In the genomic region with DNA sequence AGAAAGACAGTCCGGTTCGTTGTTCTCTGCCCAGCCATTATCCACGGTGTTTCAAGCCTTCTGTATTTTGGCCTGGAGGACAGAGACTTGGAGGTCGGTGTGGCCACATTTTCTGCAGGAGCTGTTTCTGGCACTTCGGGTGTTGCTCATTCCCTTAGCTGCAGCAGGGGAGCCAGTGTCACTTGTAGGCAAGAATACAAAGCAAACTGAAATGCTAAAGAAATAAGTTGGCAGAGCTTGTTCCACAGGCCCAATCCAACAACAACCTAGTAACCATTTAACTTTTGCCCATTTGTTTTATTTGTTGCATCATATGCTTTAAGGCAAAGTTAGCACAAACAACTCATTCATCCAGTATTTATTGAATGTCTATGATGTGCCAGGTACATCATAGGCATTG, we compare ENCODE assay signal across 29 cellular contexts.
DNase-seq lines count a peak whose midpoint lies in the region; ATAC-seq, FAIRE-seq and TF ChIP-seq lines count a peak whose summit lies in the region.
"Had no signal": no experiment of that assay in that cellular context is flagged by ENCODE, and none has a peak within 500 bp of the region (broad histone marks: within the 10 kb centered on the region; RNA-seq: fewer than 3 reads in every experiment).

No MANE protein-coding gene starts in this region.

- no peak overlapping the region for H3K23ac ChIP-seq in H1 (ENCODE audit: insufficient read length)

- no peak overlapping the region for H3K18ac ChIP-seq in H1 (ENCODE audit: extremely low read depth, low read length)

- TF ChIP-seq EP300 in H1 (IDR thresholded peaks at IDR 0.05; ENCODE audit: borderline replicate concordance in 1 of 2, low read depth in 2 of 2, low read length in 2 of 2) (no peak), ovary (IDR thresholded peaks at IDR 0.05) (no peak)

- no peak overlapping the region for H4K5ac ChIP-seq in H1 (ENCODE audit: insufficient read length, low read depth, low read length)

- H3K4me2 ChIP-seq in GM23338 (no peak overlapping the region), H1 (ENCODE audit: insufficient read depth in 1 of 2, low read depth in 2 of 2, low read length in 2 of 2) (no peak overlapping the region)

- peaks cover 10% of the 10 kb centered on the region for H3K27me3 Mint-ChIP-seq in GM23338 (ENCODE audit: insufficient read depth, low read depth, poor library complexity)

- intact Hi-C loops in cardiac septum (cut with DNase I) = no loop called here
- intact Hi-C loops in ovary (cut with DNase I) = no loop called here

- H4K20me1 ChIP-seq in GM23338 (replicated peaks; ENCODE audit: insufficient read depth) (no peaks in the 10 kb centered on the region), H1 (replicated peaks in 1 of 2; ENCODE audit: control insufficient read depth in 1 of 2, insufficient read depth in 2 of 2, low read length in 2 of 2) (no peaks in the 10 kb centered on the region)

- no peaks in the 10 kb centered on the region for H3K9me3 Mint-ChIP-seq in GM23338
- H3K9me3 Mint-ChIP-seq: T-helper 2 cell treated with Interferon-gamma antibody and Interleukin-4, amounts not matched to agents 5 μg/mL and 100 μg/mL, for 36 hours had no signal

- H2BK120ac ChIP-seq in H1 (replicated peaks; ENCODE audit: low read depth, low read length) = no peak overlapping the region

- CTCF ChIA-PET in H1 (lab: Charles Lee; ENCODE audit: partially characterized antibody) = interaction anchor here (1.3 to 1.6 kb wide), 4 partner anchors 54 to 279 kb away, joined by 3 to 9 read pairs (median 4); no protein-coding TSS in a partner anchor

- no peak overlapping the region for H2BK15ac ChIP-seq in H1 (ENCODE audit: low read length)

- H3K27me3 ChIP-seq in GM23338 (ENCODE audit: insufficient read depth) (no peaks in the 10 kb centered on the region), H1 (replicated peaks in 1 of 4; ENCODE audit: control insufficient read depth in 3 of 4, extremely low read depth in 1 of 4, insufficient read depth in 3 of 4, low read length in 3 of 4) (no peaks in the 10 kb centered on the region), ovary (no peaks in the 10 kb centered on the region)
- H3K27me3 ChIP-seq: body of pancreas, dorsolateral prefrontal cortex, gastrocnemius medialis, Peyer's patch, transverse colon had no signal

- no peak for ATAC-seq in GM23338
- no peak for ATAC-seq in HG03432 (IDR thresholded peaks at IDR 0.05; ENCODE audit: unreplicated experiment)
- ATAC-seq: activated T-helper 17 cell treated with anti-CD3 and anti-CD28 coated beads, Interleukin-2, amount 50 U/mL, for 72 hours; body of pancreas; gastrocnemius medialis; HCT116; sciatic nerve had no signal

- no peak overlapping the region for H2BK12ac ChIP-seq in H1 (ENCODE audit: low read depth, low read length)

- H3K9ac ChIP-seq in H1 (replicated peaks in 1 of 4; ENCODE audit: extremely low read depth in 1 of 4, low read depth in 3 of 4, low read length in 3 of 4) = no peak overlapping the region

- DNase-seq in GM23338 (ENCODE audit: low spot score) (no peak), H1 (ENCODE audit: low read depth in 1 of 2, low spot score in 2 of 2) (no peak), myocyte (ENCODE audit: low read depth) (peak; percentile 9), cardiac septum (ENCODE audit: low spot score) (no peak), ovary (no peak)
- DNase-seq in NK-92 treated with Interleukin-12 subunit alpha and Interleukin-12 subunit beta, amount 100 ng/mL, for 24 hours (lab: John Stamatoyannopoulos, UW) = no peak
- DNase-seq: ACHN; activated CD4-positive, alpha-beta T cell treated with anti-CD3 and anti-CD28 coated beads for 4 hours; activated naive CD4-positive, alpha-beta T cell treated with anti-CD3 and anti-CD28 coated beads, Interleukin-2, amount 50 U/mL, for 16 hours; body of pancreas; CD8-positive, alpha-beta memory T cell; DMS 273 treated with DMSO at 0.1 percent for 48 hours; dorsolateral prefrontal cortex; gastrocnemius medialis; mesenchymal stem cell; NCI-H1092 treated with DMSO at 0.1 percent for 48 hours; NCI-H1694 treated with DMSO at 0.1 percent for 48 hours; NCI-H524 treated with DMSO at 0.1 percent for 48 hours; Peyer's patch; posterior cingulate gyrus; stimulated activated CD4-positive, alpha-beta T cell treated with anti-CD3 and anti-CD28 coated beads, Interleukin-4, amount 100 ng/mL, for 1 hour; transverse colon had no signal

- TF ChIP-seq RAD21 in H1 (IDR thresholded peaks at IDR 0.05 in 1 of 2, conservative IDR thresholded peaks at IDR 0.05 in 1 of 2; ENCODE audit: low read depth in 2 of 2, low read length in 2 of 2) = no peak

- TF ChIP-seq POLR2A in H1 (IDR thresholded peaks at IDR 0.05; ENCODE audit: control extremely low read depth in 1 of 2, low read depth in 2 of 2, low read length in 2 of 2) (no peak), ovary (IDR thresholded peaks at IDR 0.05) (no peak)

- no peak overlapping the region for H2BK5ac ChIP-seq in H1 (ENCODE audit: low read depth, low read length)

- no peaks in the 10 kb centered on the region for H3F3A ChIP-seq in GM23338 (replicated peaks; ENCODE audit: low read depth)

- H3K79me1 ChIP-seq in H1 (ENCODE audit: low read depth, low read length) = no peaks in the 10 kb centered on the region

- H4K91ac ChIP-seq in H1 (replicated peaks; ENCODE audit: insufficient read length, low read length) = no peak overlapping the region

- H3K27ac Mint-ChIP-seq in GM23338 = no peak overlapping the region
- H3K27ac Mint-ChIP-seq: activated T-helper 17 cell treated with anti-CD3 and anti-CD28 coated beads, Interleukin-2, amount 50 U/mL, for 72 hours; CD8-positive, alpha-beta memory T cell; T-helper 2 cell treated with Interferon-gamma antibody and Interleukin-4, amounts not matched to agents 5 μg/mL and 100 μg/mL, for 36 hours had no signal

- no peak overlapping the region for H2BK20ac ChIP-seq in H1 (ENCODE audit: low read length)

- H3K4me3 ChIP-seq in GM23338 (no peak overlapping the region), H1 (ENCODE audit: extremely low read depth in 1 of 4, insufficient read depth in 2 of 4, low read depth in 3 of 4, low read length in 4 of 4) (no peak overlapping the region), ovary (no peak overlapping the region)
- H3K4me3 ChIP-seq: body of pancreas, dorsolateral prefrontal cortex, gastrocnemius medialis, Peyer's patch, transverse colon had no signal

- no peaks in the 10 kb centered on the region for H3K4me1 ChIP-seq in GM23338 (ENCODE audit: insufficient read depth)
- peaks cover 0 to 7% (median 3%) of the 10 kb centered on the region in 4 experiments; a peak in 5 of 7 replicates for H3K4me1 ChIP-seq in H1 (replicated peaks in 1 of 4; ENCODE audit: control insufficient read depth in 3 of 4, insufficient read depth in 4 of 4, low read length in 3 of 4)
- H3K4me1 ChIP-seq in ovary (ENCODE audit: insufficient read depth) = no peaks in the 10 kb centered on the region
- H3K4me1 ChIP-seq: gastrocnemius medialis, Peyer's patch had no signal

- H3K23me2 ChIP-seq in H1 (ENCODE audit: low read depth, low read length) = no peaks in the 10 kb centered on the region

- no peak overlapping the region for H2AK5ac ChIP-seq in H1 (ENCODE audit: low read depth, low read length)

- no peak overlapping the region for H4K8ac ChIP-seq in H1 (ENCODE audit: extremely low read depth, insufficient read depth, low read length)

- H3K56ac ChIP-seq in H1 (replicated peaks; ENCODE audit: insufficient read length, low read depth, low read length) = no peak overlapping the region

- H3K27ac ChIP-seq in 22Rv1 (peak overlapping the region; percentile 74), GM23338 (ENCODE audit: low read depth) (no peak overlapping the region), H1 (ENCODE audit: low read depth, low read length) (no peak overlapping the region), ovary (no peak overlapping the region)
- H3K27ac ChIP-seq: body of pancreas, dorsolateral prefrontal cortex, gastrocnemius medialis, Peyer's patch, transverse colon had no signal

- H3K4me1 Mint-ChIP-seq in GM23338 = peaks cover 26% of the 10 kb centered on the region

- no peaks in the 10 kb centered on the region for H3K9me3 ChIP-seq in H1 (ENCODE audit: insufficient read depth in 2 of 2, low read depth in 1 of 2, low read length in 1 of 2)
- H3K9me3 ChIP-seq in ovary = no peaks in the 10 kb centered on the region
- H3K9me3 ChIP-seq: body of pancreas, gastrocnemius medialis, Peyer's patch, transverse colon had no signal

- no peak overlapping the region for H3K4ac ChIP-seq in H1 (replicated peaks; ENCODE audit: insufficient read length, low read depth, low read length)

- no peak for FAIRE-seq in H1 (lab: Jason Lieb, UNC)
- FAIRE-seq: endometrium had no signal

- H3K9me2 ChIP-seq in GM23338 (ENCODE audit: insufficient read depth) = no peaks in the 10 kb centered on the region; the same call in 1 of the 2 replicates

- no peak overlapping the region for H3K14ac ChIP-seq in H1 (ENCODE audit: insufficient read length)

- H3K79me2 ChIP-seq in GM23338 (replicated peaks; ENCODE audit: insufficient read depth) (no peaks in the 10 kb centered on the region), H1 (ENCODE audit: control insufficient read depth in 1 of 2, insufficient read depth in 2 of 2, low read length in 2 of 2) (no peaks in the 10 kb centered on the region)

- POLR2A ChIA-PET in H1 (lab: Charles Lee; ENCODE audit: partially characterized antibody) = no interaction called here

- TF ChIP-seq CTCF in 22Rv1 (IDR thresholded peaks at IDR 0.05) (no peak), GM23338 (conservative IDR thresholded peaks at IDR 0.05; ENCODE audit: low read depth in 2 of 2) (no peak), H1 (IDR thresholded peaks at IDR 0.05; ENCODE audit: control extremely low read depth in 1 of 3, insufficient read depth in 1 of 3, low read depth in 1 of 3, low read length in 3 of 3) (no peak), ovary (IDR thresholded peaks at IDR 0.05) (no peak)

- WGBS in H1 (ENCODE audit: extremely low coverage in 1 of 2, insufficient coverage in 1 of 2, insufficient read length in 1 of 2, insufficient replicate concordance in 2 of 2, low coverage in 1 of 2, low lambda C conversion rate in 2 of 2, missing lambda C conversion rate in 1 of 2), 2 experiments = 95% methylated on average over 5 of the region's 5 CpGs; no CpG with 5 or more reads in 1 of the 2 experiments
- 47 to 65% (median 58%) methylated on average over 5 of the region's 5 CpGs for WGBS in ovary, 3 donors

- H2AFZ ChIP-seq in GM23338 (peak overlapping the region; percentile 93), H1 (ENCODE audit: low read length) (0 out of 2 replicates have a peak overlapping the region, but pooled peaks have one; percentile 9)

- no peaks in the 10 kb centered on the region for H3K36me3 Mint-ChIP-seq in GM23338 (ENCODE audit: low read depth)
- H3K36me3 Mint-ChIP-seq: CD8-positive, alpha-beta memory T cell had no signal

- no peak overlapping the region for H3K4me3 Mint-ChIP-seq in GM23338
- H3K4me3 Mint-ChIP-seq: activated T-helper 17 cell treated with anti-CD3 and anti-CD28 coated beads, Interleukin-2, amount 50 U/mL, for 72 hours; CD8-positive, alpha-beta memory T cell; T-helper 2 cell treated with Interferon-gamma antibody and Interleukin-4, amounts not matched to agents 5 μg/mL and 100 μg/mL, for 36 hours had no signal

- H3K36me3 ChIP-seq in GM23338 (ENCODE audit: insufficient read depth) (no peaks in the 10 kb centered on the region), H1 (ENCODE audit: control insufficient read depth in 2 of 4, insufficient read depth in 4 of 4, low read length in 3 of 4) (no peaks in the 10 kb centered on the region), ovary (no peaks in the 10 kb centered on the region)
- H3K36me3 ChIP-seq: gastrocnemius medialis, Peyer's patch, transverse colon had no signal
